In the genomic region with DNA sequence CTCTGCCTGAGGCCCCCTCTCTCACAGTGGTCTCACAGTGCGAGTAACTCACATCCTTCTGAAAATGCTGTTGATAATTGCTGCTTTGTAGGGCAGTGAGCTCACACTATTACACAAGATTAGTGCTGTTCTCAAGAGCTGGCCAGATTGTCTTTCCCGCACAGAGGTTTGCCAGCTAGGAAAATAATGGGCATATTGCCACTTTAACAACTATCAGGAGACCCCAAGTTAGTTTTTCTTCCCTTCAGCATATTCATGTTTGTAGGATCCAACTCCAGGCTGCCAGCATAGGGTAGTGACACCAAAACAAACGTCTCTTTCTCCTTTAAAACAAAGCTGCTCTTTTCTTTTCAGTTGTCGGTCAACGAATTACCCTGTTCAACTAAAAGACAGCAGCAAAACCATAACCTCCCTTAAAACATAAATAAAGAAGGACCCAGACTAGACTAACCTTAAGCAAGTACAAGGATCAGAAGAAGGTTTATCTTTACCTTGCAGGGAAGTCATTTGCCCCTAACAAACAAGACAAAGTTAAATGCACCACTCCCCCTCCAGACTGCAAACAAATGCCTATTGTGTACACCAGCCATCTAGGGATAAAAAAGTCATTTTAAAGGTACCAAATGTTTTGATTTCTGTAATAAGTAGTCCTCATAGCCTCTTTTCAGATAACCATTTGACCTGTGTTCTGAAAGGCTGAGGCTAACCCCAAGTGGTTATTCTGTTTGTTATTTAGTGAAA, we compare ENCODE assay signal across 10 cellular contexts.
DNase-seq lines count a peak whose midpoint lies in the region; ATAC-seq and TF ChIP-seq lines count a peak whose summit lies in the region.
"Had no signal": no experiment of that assay in that cellular context is flagged by ENCODE, and none has a peak within 500 bp of the region (broad histone marks: within the 10 kb centered on the region; RNA-seq: fewer than 3 reads in every experiment).

No MANE protein-coding gene starts in this region.

- H2AK5ac ChIP-seq in mesendoderm (ENCODE audit: low read length): no peak overlapping the region

- H3K27me3 ChIP-seq in mesendoderm (ENCODE audit: insufficient read depth, low read length, poor library complexity) (no peaks in the 10 kb centered on the region), thoracic aorta (replicated peaks; ENCODE audit: insufficient read depth) (no peaks in the 10 kb centered on the region)

- H2BK120ac ChIP-seq in mesendoderm (ENCODE audit: low read depth, low read length): no peak overlapping the region

- H3K23ac ChIP-seq in mesendoderm (ENCODE audit: low read length): no peak overlapping the region

- H2BK5ac ChIP-seq in mesendoderm (ENCODE audit: low read length): no peak overlapping the region

- no peak overlapping the region for H4K5ac ChIP-seq in mesendoderm (ENCODE audit: low read length)

- no peak overlapping the region for H4K8ac ChIP-seq in mesendoderm (ENCODE audit: low read depth, low read length)

- no peaks in the 10 kb centered on the region for H3K9me3 ChIP-seq in thoracic aorta

- no peak for TF ChIP-seq CTCF in thoracic aorta (IDR thresholded peaks at IDR 0.05)

- no peak overlapping the region for H3K56ac ChIP-seq in mesendoderm (ENCODE audit: low read length)

- DNase-seq in DMS53 (lab: John Stamatoyannopoulos, UW): peak; percentile 22
- no peak for DNase-seq in DMS53 treated with DMSO at 0.1 percent for 48 hours (lab: John Stamatoyannopoulos, UW; ENCODE audit: unreplicated experiment)
- peak; percentile 35 for DNase-seq in fibroblast of gingiva (ENCODE audit: low read depth)
- DNase-seq in mesendoderm: peak; percentile 20
- no peak for DNase-seq in thoracic aorta (ENCODE audit: low spot score)
- DNase-seq in CD1c-positive myeloid dendritic cell (ENCODE audit: extremely low spot score): no peak
- DNase-seq in DMS79 (lab: John Stamatoyannopoulos, UW): no peak
- DNase-seq: cortex of kidney had no signal

- H3K27ac ChIP-seq in mesendoderm (ENCODE audit: low read depth, low read length): no peak overlapping the region
- H3K27ac ChIP-seq in thoracic aorta: peak overlapping the region; percentile 52 to 77
- H3K27ac ChIP-seq: KMS-11 had no signal

- H3K4ac ChIP-seq in mesendoderm (ENCODE audit: low read depth, low read length): no peak overlapping the region

- H3K18ac ChIP-seq in mesendoderm (ENCODE audit: low read length): peak overlapping the region; percentile 87

- H3K4me3 ChIP-seq in mesendoderm (ENCODE audit: low read length): no peak overlapping the region
- peak overlapping the region; percentile 15 for H3K4me3 ChIP-seq in thoracic aorta

- no peak overlapping the region for H3K4me2 ChIP-seq in mesendoderm (ENCODE audit: low read length)
- H3K4me2 ChIP-seq: KMS-11 had no signal

- H3K9ac ChIP-seq in mesendoderm (ENCODE audit: low read length): no peak overlapping the region
- H3K9ac ChIP-seq: KMS-11 had no signal

- no peaks in the 10 kb centered on the region for H3K36me3 ChIP-seq in mesendoderm (ENCODE audit: control insufficient read depth, insufficient read depth, low read length)
- no peaks in the 10 kb centered on the region for H3K36me3 ChIP-seq in thoracic aorta

- no peaks in the 10 kb centered on the region for H3K79me2 ChIP-seq in mesendoderm (ENCODE audit: control insufficient read depth, insufficient read depth, low read length)

- peak; percentile 46 for ATAC-seq in thoracic aorta (ENCODE audit: insufficient number of reproducible peaks, low FRiP score, low read depth)
- no peak for ATAC-seq in GM21423 (IDR thresholded peaks at IDR 0.05; ENCODE audit: unreplicated experiment)

- H3K4me1 ChIP-seq in mesendoderm (ENCODE audit: control insufficient read depth, low read depth, low read length) (no peaks in the 10 kb centered on the region), thoracic aorta (ENCODE audit: control insufficient read depth in 1 of 2, low read depth in 2 of 2) (peaks cover 26 to 73% of the 10 kb centered on the region in 2 donors)

- WGBS in mesendoderm (ENCODE audit: extremely low coverage, insufficient coverage, low lambda C conversion rate): 100% methylated on average over 2 of the region's 5 CpGs

- H3K79me1 ChIP-seq in mesendoderm (ENCODE audit: low read length): no peaks in the 10 kb centered on the region

- no peak overlapping the region for H2BK15ac ChIP-seq in mesendoderm (replicated peaks; ENCODE audit: low read depth)

Comparison
In these comparisons a context has a peak if more than half of its experiments do, and no peak if none do; other contexts are left out.
1. DNase-seq: peak in DMS53 (single experiment), fibroblast of gingiva (single experiment) and mesendoderm (single experiment); none in DMS53 treated with DMSO at 0.1 percent for 48 hours (single experiment), thoracic aorta (single experiment), CD1c-positive myeloid dendritic cell (single experiment) and DMS79 (single experiment).